ENCODE assay signal across 13 cellular contexts in genomic region chr13:50527612-50528509, GRCh38.
DNase-seq lines count a peak whose midpoint lies in the region; ATAC-seq, FAIRE-seq and TF ChIP-seq lines count a peak whose summit lies in the region.
"Had no signal": no experiment of that assay in that cellular context is flagged by ENCODE, and none has a peak within 500 bp of the region (broad histone marks: within the 10 kb centered on the region; RNA-seq: fewer than 3 reads in every experiment).

No MANE protein-coding gene starts in this region.

- peak overlapping the region; percentile 15 for H4K91ac ChIP-seq in H1 (replicated peaks; ENCODE audit: insufficient read length, low read length)

- peak overlapping the region; percentile 72; the same call in 1 of the 2 replicates for H2BK15ac ChIP-seq in H1 (ENCODE audit: low read length)

- H3K4me1 Mint-ChIP-seq in stimulated activated effector memory CD8-positive, alpha-beta T cell treated with anti-CD3 and anti-CD28 coated beads, Interleukin-12 subunit alpha, Interleukin-12 subunit beta, amount 100 ng/mL, for 72 hours = peaks cover 36% of the 10 kb centered on the region
- peaks cover 31% of the 10 kb centered on the region for H3K4me1 Mint-ChIP-seq in activated T-cell treated with anti-CD3 and anti-CD28 coated beads, Interleukin-2, amount 50 U/mL, for 24 hours (ENCODE audit: low read depth)

- H3K18ac ChIP-seq in H1 (ENCODE audit: extremely low read depth, low read length) = peak overlapping the region; percentile 27; the same call in 1 of the 2 replicates

- peak overlapping the region; percentile 77; the same call in 1 of the 2 replicates for H2BK5ac ChIP-seq in H1 (ENCODE audit: low read depth, low read length)

- no peak overlapping the region for H4K8ac ChIP-seq in H1 (ENCODE audit: extremely low read depth, insufficient read depth, low read length)

- H3K9ac ChIP-seq in H1 (replicated peaks in 1 of 4; ENCODE audit: extremely low read depth in 1 of 4, low read depth in 3 of 4, low read length in 3 of 4) = no peak overlapping the region; a peak in 1 of 7 replicates

- FAIRE-seq in H1 (lab: Jason Lieb, UNC) = no peak

- no peak overlapping the region for H4K5ac ChIP-seq in H1 (ENCODE audit: insufficient read length, low read depth, low read length)

- DNase-seq in activated CD4-positive, alpha-beta T cell treated with anti-CD3 and anti-CD28 coated beads for 48 hours = peak; percentile 12
- DNase-seq in activated CD4-positive, alpha-beta T cell treated with anti-CD3 and anti-CD28 coated beads, Interleukin-2, amount 50 U/mL, for 48 hours = no peak
- DNase-seq in OCI-M1 (lab: John Stamatoyannopoulos, UW) = peak; percentile 55
- no peak for DNase-seq in H1 (ENCODE audit: low read depth in 1 of 2, low spot score in 2 of 2)
- DNase-seq in stimulated activated effector memory CD8-positive, alpha-beta T cell treated with anti-CD3 and anti-CD28 coated beads, Interleukin-12 subunit alpha, Interleukin-12 subunit beta, amount 100 ng/mL, for 72 hours (ENCODE audit: low spot score in 2 of 2) = no peak
- DNase-seq in activated T-cell treated with anti-CD3 and anti-CD28 coated beads, Interleukin-2, amount 50 U/mL, for 24 hours = no peak
- DNase-seq: NCI-H446 treated with DMSO at 0.1 percent for 48 hours, T-helper 1 cell had no signal

- peak; percentile 49 for ATAC-seq in stimulated activated effector memory CD8-positive, alpha-beta T cell treated with anti-CD3 and anti-CD28 coated beads, Interleukin-12 subunit alpha, Interleukin-12 subunit beta, amount 100 ng/mL, for 72 hours
- ATAC-seq in HG03460 (IDR thresholded peaks at IDR 0.05; ENCODE audit: unreplicated experiment) = no peak
- no peak for ATAC-seq in HG03196 (IDR thresholded peaks at IDR 0.05; ENCODE audit: unreplicated experiment)

- H3K4me3 Mint-ChIP-seq in stimulated activated effector memory CD8-positive, alpha-beta T cell treated with anti-CD3 and anti-CD28 coated beads, Interleukin-12 subunit alpha, Interleukin-12 subunit beta, amount 100 ng/mL, for 72 hours = no peak overlapping the region
- no peak overlapping the region for H3K4me3 Mint-ChIP-seq in activated T-cell treated with anti-CD3 and anti-CD28 coated beads, Interleukin-2, amount 50 U/mL, for 24 hours
- H3K4me3 Mint-ChIP-seq: dendritic cell treated with granulocyte-macrophage colony-stimulating factor and Interleukin-4, amounts not matched to agents 40 ng/mL and 50 ng/mL, for 4 days had no signal

- no peaks in the 10 kb centered on the region for H3K79me2 ChIP-seq in H1 (ENCODE audit: control insufficient read depth in 1 of 2, insufficient read depth in 2 of 2, low read length in 2 of 2)
- H3K79me2 ChIP-seq: hepatocyte had no signal

- H3K36me3 ChIP-seq in H1 (ENCODE audit: control insufficient read depth in 2 of 4, insufficient read depth in 4 of 4, low read length in 3 of 4) = no peaks in the 10 kb centered on the region

- H3K4ac ChIP-seq in H1 (replicated peaks; ENCODE audit: insufficient read length, low read depth, low read length) = no peak overlapping the region

- H3K14ac ChIP-seq in H1 (ENCODE audit: insufficient read length) = no peak overlapping the region

- H3K4me3 ChIP-seq in H1 (ENCODE audit: extremely low read depth in 1 of 4, insufficient read depth in 2 of 4, low read depth in 3 of 4, low read length in 4 of 4) = no peak overlapping the region
- H3K4me3 ChIP-seq: hepatocyte had no signal

- H3K36me3 Mint-ChIP-seq in stimulated activated effector memory CD8-positive, alpha-beta T cell treated with anti-CD3 and anti-CD28 coated beads, Interleukin-12 subunit alpha, Interleukin-12 subunit beta, amount 100 ng/mL, for 72 hours = no peaks in the 10 kb centered on the region
- H3K36me3 Mint-ChIP-seq in activated T-cell treated with anti-CD3 and anti-CD28 coated beads, Interleukin-2, amount 50 U/mL, for 24 hours (ENCODE audit: low read depth) = no peaks in the 10 kb centered on the region

- H3K79me1 ChIP-seq in H1 (ENCODE audit: low read depth, low read length) = no peaks in the 10 kb centered on the region

- peak overlapping the region; percentile 69 for H2BK12ac ChIP-seq in H1 (ENCODE audit: low read depth, low read length)

- H2AK5ac ChIP-seq in H1 (ENCODE audit: low read depth, low read length) = no peak overlapping the region

- no peak overlapping the region for H2AFZ ChIP-seq in H1 (ENCODE audit: low read length)
- H2AFZ ChIP-seq: hepatocyte had no signal

- CTCF ChIA-PET in H1 (lab: Charles Lee; ENCODE audit: partially characterized antibody) = interaction anchor here (0.7 to 2.0 kb wide), 3 partner anchors 9 to 444 kb away, joined by 3 to 5 read pairs (median 4); no protein-coding TSS in a partner anchor

- H3K9me3 ChIP-seq in H1 (ENCODE audit: insufficient read depth in 2 of 2, low read depth in 1 of 2, low read length in 1 of 2) = no peaks in the 10 kb centered on the region

- H3K27me3 ChIP-seq in H1 (replicated peaks in 1 of 4; ENCODE audit: control insufficient read depth in 3 of 4, extremely low read depth in 1 of 4, insufficient read depth in 3 of 4, low read length in 3 of 4) = no peaks in the 10 kb centered on the region
- H3K27me3 ChIP-seq: hepatocyte had no signal

- H3K23ac ChIP-seq in H1 (ENCODE audit: insufficient read length) = no peak overlapping the region

- no peaks in the 10 kb centered on the region for H3K27me3 Mint-ChIP-seq in activated T-cell treated with anti-CD3 and anti-CD28 coated beads, Interleukin-2, amount 50 U/mL, for 24 hours
- H3K27me3 Mint-ChIP-seq: dendritic cell treated with granulocyte-macrophage colony-stimulating factor and Interleukin-4, amounts not matched to agents 40 ng/mL and 50 ng/mL, for 4 days had no signal

- no peak overlapping the region for H3K56ac ChIP-seq in H1 (replicated peaks; ENCODE audit: insufficient read length, low read depth, low read length)

- no peak for TF ChIP-seq CTCF in H1 (IDR thresholded peaks at IDR 0.05; ENCODE audit: control extremely low read depth in 1 of 3, insufficient read depth in 1 of 3, low read depth in 1 of 3, low read length in 3 of 3)

- no peak for TF ChIP-seq EP300 in H1 (IDR thresholded peaks at IDR 0.05; ENCODE audit: borderline replicate concordance in 1 of 2, low read depth in 2 of 2, low read length in 2 of 2)

- H3K4me2 ChIP-seq in H1 (ENCODE audit: insufficient read depth in 1 of 2, low read depth in 2 of 2, low read length in 2 of 2) = no peak overlapping the region
- H3K4me2 ChIP-seq: hepatocyte had no signal

- H3K27ac ChIP-seq in H1 (ENCODE audit: low read depth, low read length) = no peak overlapping the region

- peak overlapping the region; percentile 64; the same call in 1 of the 2 replicates for H2BK20ac ChIP-seq in H1 (ENCODE audit: low read length)

- WGBS in H1 (ENCODE audit: extremely low coverage in 1 of 2, insufficient coverage in 1 of 2, insufficient read length in 1 of 2, insufficient replicate concordance in 2 of 2, low coverage in 1 of 2, low lambda C conversion rate in 2 of 2, missing lambda C conversion rate in 1 of 2), 2 experiments = 86% methylated on average over 9 of the region's 9 CpGs; no CpG with 5 or more reads in 1 of the 2 experiments

- H3K4me1 ChIP-seq in H1 (replicated peaks in 1 of 4; ENCODE audit: control insufficient read depth in 3 of 4, insufficient read depth in 4 of 4, low read length in 3 of 4) = peaks cover 0 to 3% (median 1%) of the 10 kb centered on the region in 4 experiments; a peak in 2 of 7 replicates

- peak overlapping the region; percentile 36 for H2BK120ac ChIP-seq in H1 (replicated peaks; ENCODE audit: low read depth, low read length)

- no peaks in the 10 kb centered on the region for H4K20me1 ChIP-seq in H1 (replicated peaks in 1 of 2; ENCODE audit: control insufficient read depth in 1 of 2, insufficient read depth in 2 of 2, low read length in 2 of 2)

- no peak overlapping the region for H3K27ac Mint-ChIP-seq in stimulated activated effector memory CD8-positive, alpha-beta T cell treated with anti-CD3 and anti-CD28 coated beads, Interleukin-12 subunit alpha, Interleukin-12 subunit beta, amount 100 ng/mL, for 72 hours
- no peak overlapping the region for H3K27ac Mint-ChIP-seq in activated T-cell treated with anti-CD3 and anti-CD28 coated beads, Interleukin-2, amount 50 U/mL, for 24 hours
- H3K27ac Mint-ChIP-seq: activated T-helper 2 cell treated with anti-CD3 and anti-CD28 coated beads, Interferon-gamma antibody, Interleukin-2, Interleukin-4, amounts not matched to agents 10 μg/mL and 5 μg/mL and 100 μg/mL, durations not matched to agents 14 hours and 24 hours and 36 hours; dendritic cell treated with granulocyte-macrophage colony-stimulating factor and Interleukin-4, amounts not matched to agents 40 ng/mL and 50 ng/mL, for 4 days had no signal

- H3K9me3 Mint-ChIP-seq in stimulated activated effector memory CD8-positive, alpha-beta T cell treated with anti-CD3 and anti-CD28 coated beads, Interleukin-12 subunit alpha, Interleukin-12 subunit beta, amount 100 ng/mL, for 72 hours = no peaks in the 10 kb centered on the region
- no peaks in the 10 kb centered on the region for H3K9me3 Mint-ChIP-seq in activated T-cell treated with anti-CD3 and anti-CD28 coated beads, Interleukin-2, amount 50 U/mL, for 24 hours
- H3K9me3 Mint-ChIP-seq: activated T-helper 2 cell treated with anti-CD3 and anti-CD28 coated beads, Interferon-gamma antibody, Interleukin-2, Interleukin-4, amounts not matched to agents 10 μg/mL and 5 μg/mL and 100 μg/mL, durations not matched to agents 14 hours and 24 hours and 36 hours; dendritic cell treated with granulocyte-macrophage colony-stimulating factor and Interleukin-4, amounts not matched to agents 40 ng/mL and 50 ng/mL, for 4 days had no signal

- no peak for TF ChIP-seq RAD21 in H1 (IDR thresholded peaks at IDR 0.05 in 1 of 2, conservative IDR thresholded peaks at IDR 0.05 in 1 of 2; ENCODE audit: low read depth in 2 of 2, low read length in 2 of 2)

- POLR2A ChIA-PET in H1 (lab: Charles Lee; ENCODE audit: partially characterized antibody) = interaction anchor here (1.0 kb wide), 1 partner anchor 33 kb away, joined by 3 read pairs; no protein-coding TSS in a partner anchor

- no peaks in the 10 kb centered on the region for H3K23me2 ChIP-seq in H1 (ENCODE audit: low read depth, low read length)

- no peak for TF ChIP-seq POLR2A in H1 (IDR thresholded peaks at IDR 0.05; ENCODE audit: control extremely low read depth in 1 of 2, low read depth in 2 of 2, low read length in 2 of 2)

TF ChIP-seq in H1, 55 proteins besides CTCF, POLR2A, EP300 and RAD21:
- TF ChIP-seq POLR2AphosphoS5 (IDR thresholded peaks at IDR 0.05; ENCODE audit: low read depth, low read length) (no peak), CEBPB (IDR thresholded peaks at IDR 0.05; ENCODE audit: low read depth, low read length) (no peak), BACH1 (IDR thresholded peaks at IDR 0.05; ENCODE audit: low read length) (0 out of 2 replicates have a peak, but pooled peaks have one; percentile 44)
TF ChIP-seq in H1: peak in this region for 1.

Comparison
In these comparisons a context has a peak if more than half of its experiments do, and no peak if none do; other contexts are left out.
1. DNase-seq: peak in activated CD4-positive, alpha-beta T cell treated with anti-CD3 and anti-CD28 coated beads for 48 hours (single experiment) and OCI-M1 (single experiment); none in activated CD4-positive, alpha-beta T cell treated with anti-CD3 and anti-CD28 coated beads, Interleukin-2, amount 50 U/mL, for 48 hours (0 of 2), H1 (0 of 2), stimulated activated effector memory CD8-positive, alpha-beta T cell treated with anti-CD3 and anti-CD28 coated beads, Interleukin-12 subunit alpha, Interleukin-12 subunit beta, amount 100 ng/mL, for 72 hours (0 of 2) and activated T-cell treated with anti-CD3 and anti-CD28 coated beads, Interleukin-2, amount 50 U/mL, for 24 hours (single experiment).